Comparison of ENCODE assay signal across 12 cellular contexts in genomic region chr16:48537909-48538745, GRCh38.
DNase-seq lines count a peak whose midpoint lies in the region; ATAC-seq and TF ChIP-seq lines count a peak whose summit lies in the region.
"Had no signal": no experiment of that assay in that cellular context is flagged by ENCODE, and none has a peak within 500 bp of the region (broad histone marks: within the 10 kb centered on the region; RNA-seq: fewer than 3 reads in every experiment).

No MANE protein-coding gene starts in this region.

- no peaks in the 10 kb centered on the region for H3K9me3 ChIP-seq in esophagus muscularis mucosa
- H3K9me3 ChIP-seq in thymus (ENCODE audit: control insufficient read depth) = no peaks in the 10 kb centered on the region

- intact Hi-C loops in esophagus muscularis mucosa (cut with DNase I) = loop anchor here (5.0 to 10.0 kb wide), 2 partner anchors 84 to 293 kb away; partner anchors contain the start of genes ABCC11 and LONP2

- no peak for TF ChIP-seq CTCF in esophagus muscularis mucosa (IDR thresholded peaks at IDR 0.05)

- 58% methylated on average over 18 of the region's 21 CpGs for WGBS in esophagus muscularis mucosa
- 95% methylated on average over 21 of the region's 21 CpGs for whole genome bisulfite sequencing in thymus

- no peak for ATAC-seq in HG02759 (IDR thresholded peaks at IDR 0.05; ENCODE audit: unreplicated experiment)
- ATAC-seq: activated CD8-positive, alpha-beta memory T cell treated with anti-CD3 and anti-CD28 coated beads, Interleukin-2, amount 10 ng/mL, durations not matched to agents 7 days and 5 days had no signal

- H3K27ac ChIP-seq in esophagus muscularis mucosa (replicated peaks in 1 of 4) (peak overlapping the region; percentile 57 to 79 (median 64)), thymus (ENCODE audit: low read depth) (peak overlapping the region; percentile 56)
- H3K27ac ChIP-seq: 22Rv1, SK-N-MC had no signal

- H3K4me1 ChIP-seq in esophagus muscularis mucosa (peaks cover 38 to 56% (median 43%) of the 10 kb centered on the region in 4 donors), thymus (ENCODE audit: control insufficient read depth, insufficient read depth, low read length) (peaks cover 3% of the 10 kb centered on the region)

- DNase-seq in DMS 273 (lab: John Stamatoyannopoulos, UW; ENCODE audit: unreplicated experiment) (peak; percentile 68), DMS 273 treated with DMSO at 0.1 percent for 48 hours (lab: John Stamatoyannopoulos, UW) (no peak), esophagus muscularis mucosa (ENCODE audit: extremely low spot score) (no peak), mucosa of gallbladder (ENCODE audit: low spot score) (peak; percentile 38), Kasumi-1 (lab: John Stamatoyannopoulos, UW) (no peak), NCI-H1694 treated with DMSO at 0.1 percent for 48 hours (lab: John Stamatoyannopoulos, UW) (no peak)
- DNase-seq: activated CD8-positive, alpha-beta memory T cell treated with anti-CD3 and anti-CD28 coated beads, Interleukin-2, amount 10 ng/mL, durations not matched to agents 7 days and 5 days; NCI-H345 had no signal

- H3K36me3 ChIP-seq in esophagus muscularis mucosa = peaks cover 9 to 38% (median 28%) of the 10 kb centered on the region in 4 donors
- peaks cover 25% of the 10 kb centered on the region for H3K36me3 ChIP-seq in thymus (ENCODE audit: control insufficient read depth, insufficient read depth)

- H3K4me3 ChIP-seq in esophagus muscularis mucosa (no peak overlapping the region), thymus (ENCODE audit: low read length) (no peak overlapping the region)
- H3K4me3 ChIP-seq: SK-N-MC had no signal

- H3K27me3 ChIP-seq in esophagus muscularis mucosa (no peaks in the 10 kb centered on the region), thymus (ENCODE audit: control insufficient read depth, insufficient read depth) (no peaks in the 10 kb centered on the region)

- no peak for TF ChIP-seq POLR2A in esophagus muscularis mucosa (IDR thresholded peaks at IDR 0.05; ENCODE audit: low read depth)

- no peak for TF ChIP-seq EP300 in esophagus muscularis mucosa (IDR thresholded peaks at IDR 0.05)

Comparison
In these comparisons a context has a peak if more than half of its experiments do, and no peak if none do; other contexts are left out.
1. DNase-seq: peak in DMS 273 (single experiment) and mucosa of gallbladder (single experiment); none in DMS 273 treated with DMSO at 0.1 percent for 48 hours (single experiment), esophagus muscularis mucosa (single experiment), Kasumi-1 (0 of 2) and NCI-H1694 treated with DMSO at 0.1 percent for 48 hours (single experiment).